ENCODE assay signal across 8 cellular contexts in the genomic region with DNA sequence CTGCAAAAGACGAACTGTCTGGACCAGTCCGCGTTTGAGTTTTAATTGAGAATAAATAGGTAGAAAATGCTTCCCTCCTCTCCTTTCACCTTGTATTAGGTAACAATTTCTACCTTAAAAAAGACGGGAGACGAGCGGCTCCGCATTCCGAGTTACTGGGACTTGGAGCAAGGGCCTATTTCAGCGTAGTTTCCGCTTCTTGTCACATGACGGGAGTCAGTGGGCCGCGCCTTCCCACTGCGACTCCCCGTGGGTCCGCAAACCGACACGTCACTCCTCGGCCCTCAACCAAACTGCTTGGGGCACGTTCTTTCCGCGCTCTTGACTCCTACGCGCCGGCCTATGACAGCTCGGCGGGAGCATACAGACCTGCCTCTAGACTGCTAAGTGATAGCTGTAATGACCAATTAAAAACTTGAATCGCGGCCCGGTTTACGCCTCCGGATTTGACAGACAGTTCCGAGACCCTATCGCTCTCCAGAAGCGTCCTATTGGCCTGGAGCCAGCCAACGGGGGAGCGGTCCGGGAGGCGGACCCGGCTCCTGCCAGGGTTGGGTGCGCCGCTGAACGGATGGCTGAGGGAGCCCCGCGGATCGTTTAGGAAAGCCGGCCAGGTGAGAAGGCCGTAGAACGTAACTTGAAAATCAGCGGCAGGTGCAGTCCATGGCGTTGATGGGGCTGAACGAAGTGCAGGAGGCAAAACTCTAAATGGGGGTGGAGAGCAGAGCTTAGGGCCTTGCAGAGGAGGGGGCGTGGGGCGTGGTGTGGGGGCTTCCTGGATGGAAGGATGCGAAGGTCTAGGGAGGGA. TPM values are rescaled to one million over a fixed set of nuclear protein-coding genes. Genes with fewer than 3 reads are reported as not detected.
DNase-seq lines count a peak whose midpoint lies in the region; ATAC-seq and TF ChIP-seq lines count a peak whose summit lies in the region.

A gene (plus strand): TSS at position 548 of the 808 bp plus-strand sequence. CDS start 3,064 bp downstream, outside the sequence.

- H3K4me1 Mint-ChIP-seq in activated T-helper 2 cell treated with anti-CD3 and anti-CD28 coated beads, Interferon-gamma antibody, Interleukin-2, Interleukin-4, amounts not matched to agents 10 μg/mL and 5 μg/mL and 100 μg/mL, durations not matched to agents 14 hours and 24 hours and 36 hours (ENCODE audit: low read depth) = peaks cover 38% of the 10 kb centered on the region
- H3K4me1 Mint-ChIP-seq in naive thymus-derived CD4-positive, alpha-beta T cell = peaks cover 30 to 62% (median 53%) of the 10 kb centered on the region in 7 donors
- peaks cover 24 to 55% of the 10 kb centered on the region in 2 donors for H3K4me1 Mint-ChIP-seq in stimulated activated naive B cell treated with anti-CD40 and anti-IgM and Interleukin-4, amounts not matched to agents 10 μg/mL and 1 μg/mL and 100 μg/mL, for 72 hours

- H4K20me1 ChIP-seq in fibroblast of lung (ENCODE audit: control insufficient read depth, extremely low read depth, insufficient read depth, low read length) = no peaks in the 10 kb centered on the region

- no peaks in the 10 kb centered on the region for H3K27me3 Mint-ChIP-seq in activated T-helper 2 cell treated with anti-CD3 and anti-CD28 coated beads, Interferon-gamma antibody, Interleukin-2, Interleukin-4, amounts not matched to agents 10 μg/mL and 5 μg/mL and 100 μg/mL, durations not matched to agents 14 hours and 24 hours and 36 hours (ENCODE audit: low read depth)
- H3K27me3 Mint-ChIP-seq in naive thymus-derived CD4-positive, alpha-beta T cell = no peaks in the 10 kb centered on the region
- H3K27me3 Mint-ChIP-seq in stimulated activated naive B cell treated with anti-CD40 and anti-IgM and Interleukin-4, amounts not matched to agents 10 μg/mL and 1 μg/mL and 100 μg/mL, for 72 hours = no peaks in the 10 kb centered on the region

- H3K4me3 ChIP-seq in RWPE2 (ENCODE audit: severe bottlenecking) = peak within 1 kb of the TSS; percentile 72
- peak within 1 kb of the TSS; percentile 86 to 99 (median 94) for H3K4me3 ChIP-seq in fibroblast of lung (replicated peaks in 1 of 4; ENCODE audit: control extremely low read depth in 1 of 4, insufficient read depth in 1 of 4, low read depth in 3 of 4, low read length in 4 of 4)
- peak within 1 kb of the TSS; percentile 94 for H3K4me3 ChIP-seq in naive thymus-derived CD4-positive, alpha-beta T cell (ENCODE audit: low read length)

- POLR2A ChIA-PET in naive thymus-derived CD4-positive, alpha-beta T cell (lab: Charles Lee) = interaction anchor here (0.7 to 6.1 kb wide), 11 partner anchors 9 to 693 kb away, joined by 3 to 104 read pairs (median 6); a partner anchor contains a TSS

- H3K4me1 ChIP-seq in RWPE2 (ENCODE audit: insufficient read depth, poor library complexity, severe bottlenecking) = peaks cover 18% of the 10 kb centered on the region
- peaks cover 7% of the 10 kb centered on the region for H3K4me1 ChIP-seq in fibroblast of lung (ENCODE audit: control insufficient read depth, extremely low read depth, insufficient read depth, low read length)
- H3K4me1 ChIP-seq in naive thymus-derived CD4-positive, alpha-beta T cell (ENCODE audit: control insufficient read depth in 2 of 2, insufficient read depth in 2 of 2, low read length in 2 of 2) = peaks cover 13% of the 10 kb centered on the region in 2 donors

- H3K27me3 ChIP-seq in RWPE2 (ENCODE audit: insufficient read depth, poor library complexity, severe bottlenecking) (no peaks in the 10 kb centered on the region), fibroblast of lung (ENCODE audit: control insufficient read depth, insufficient read depth, low read length) (no peaks in the 10 kb centered on the region)
- H3K27me3 ChIP-seq in naive thymus-derived CD4-positive, alpha-beta T cell (ENCODE audit: control insufficient read depth in 2 of 2, insufficient read depth in 2 of 2, low read length in 2 of 2) = no peaks in the 10 kb centered on the region

- H3K36me3 Mint-ChIP-seq in activated T-helper 2 cell treated with anti-CD3 and anti-CD28 coated beads, Interferon-gamma antibody, Interleukin-2, Interleukin-4, amounts not matched to agents 10 μg/mL and 5 μg/mL and 100 μg/mL, durations not matched to agents 14 hours and 24 hours and 36 hours (ENCODE audit: low read depth) = peaks cover 38% of the 10 kb centered on the region
- H3K36me3 Mint-ChIP-seq in naive thymus-derived CD4-positive, alpha-beta T cell = peaks cover 0 to 7% (median 7%) of the 10 kb centered on the region in 5 donors
- peaks cover 22 to 49% of the 10 kb centered on the region in 2 donors for H3K36me3 Mint-ChIP-seq in stimulated activated naive B cell treated with anti-CD40 and anti-IgM and Interleukin-4, amounts not matched to agents 10 μg/mL and 1 μg/mL and 100 μg/mL, for 72 hours

- H3K36me3 ChIP-seq in RWPE2 (ENCODE audit: low read depth) (peaks cover 36% of the 10 kb centered on the region), fibroblast of lung (ENCODE audit: control insufficient read depth, insufficient read depth, low read length) (peaks cover 2% of the 10 kb centered on the region)
- H3K36me3 ChIP-seq in naive thymus-derived CD4-positive, alpha-beta T cell (ENCODE audit: control insufficient read depth in 2 of 3, insufficient read depth in 3 of 3, low read length in 3 of 3) = peaks cover 2 to 23% (median 10%) of the 10 kb centered on the region in 3 experiments

- peak within 1 kb of the TSS; percentile 99 for H3K9ac ChIP-seq in fibroblast of lung (ENCODE audit: insufficient read depth, low read length)

- peak within 1 kb of the TSS; percentile 92 for H3K27ac Mint-ChIP-seq in activated T-helper 2 cell treated with anti-CD3 and anti-CD28 coated beads, Interferon-gamma antibody, Interleukin-2, Interleukin-4, amounts not matched to agents 10 μg/mL and 5 μg/mL and 100 μg/mL, durations not matched to agents 14 hours and 24 hours and 36 hours
- H3K27ac Mint-ChIP-seq in naive thymus-derived CD4-positive, alpha-beta T cell = peak within 1 kb of the TSS; percentile 94 to 100 (median 99)
- H3K27ac Mint-ChIP-seq in stimulated activated naive B cell treated with anti-CD40 and anti-IgM and Interleukin-4, amounts not matched to agents 10 μg/mL and 1 μg/mL and 100 μg/mL, for 72 hours = peak within 1 kb of the TSS; percentile 100

- H3K9me3 ChIP-seq in RWPE2 (ENCODE audit: severe bottlenecking) (no peaks in the 10 kb centered on the region), fibroblast of lung (ENCODE audit: control insufficient read depth, insufficient read depth, low read depth, low read length) (no peaks in the 10 kb centered on the region)
- no peaks in the 10 kb centered on the region for H3K9me3 ChIP-seq in naive thymus-derived CD4-positive, alpha-beta T cell (ENCODE audit: control insufficient read depth in 2 of 3, low read length in 3 of 3)

- peak; percentile 95 for ATAC-seq in RWPE2 (ENCODE audit: low read depth)
- ATAC-seq in naive thymus-derived CD4-positive, alpha-beta T cell = peak; percentile 96
- peak; percentile 93 to 94 for ATAC-seq in stimulated activated naive B cell treated with anti-CD40 and anti-IgM and Interleukin-4, amounts not matched to agents 10 μg/mL and 1 μg/mL and 100 μg/mL, for 72 hours (replicated peaks)

- H3K79me2 ChIP-seq in fibroblast of lung (ENCODE audit: control insufficient read depth, insufficient read depth, low read length) = peaks cover 43% of the 10 kb centered on the region

- intact Hi-C loops in activated T-helper 2 cell treated with anti-CD3 and anti-CD28 coated beads, Interferon-gamma antibody, Interleukin-2, Interleukin-4, amounts not matched to agents 10 μg/mL and 5 μg/mL and 100 μg/mL, durations not matched to agents 14 hours and 24 hours and 36 hours (cut with micrococcal nuclease) = loop anchor here (1.0 to 10.0 kb wide), 5 partner anchors 22 to 638 kb away; a partner anchor contains a TSS
- intact Hi-C loops in naive thymus-derived CD4-positive, alpha-beta T cell (cut with micrococcal nuclease) = loop anchor here (1.0 to 10.0 kb wide), 18 partner anchors 23 to 970 kb away; a partner anchor contains a TSS

- H3K27ac ChIP-seq in RWPE2 (ENCODE audit: poor library complexity, severe bottlenecking) (peak within 1 kb of the TSS; percentile 72), fibroblast of lung (ENCODE audit: insufficient read depth, low read length) (peak within 1 kb of the TSS; percentile 100)
- H3K27ac ChIP-seq in naive thymus-derived CD4-positive, alpha-beta T cell (ENCODE audit: low read depth, low read length) = peak within 1 kb of the TSS; percentile 95

- DNase-seq in EH (ENCODE audit: low read depth) (peak; percentile 100), H4 (ENCODE audit: low spot score) (peak; percentile 99), LoVo (ENCODE audit: low spot score) (peak; percentile 98), RWPE2 (ENCODE audit: low spot score) (peak; percentile 98), fibroblast of lung (ENCODE audit: low read depth in 2 of 2) (peak; percentile 100)
- DNase-seq in activated T-helper 2 cell treated with anti-CD3 and anti-CD28 coated beads, Interferon-gamma antibody, Interleukin-2, Interleukin-4, amounts not matched to agents 10 μg/mL and 5 μg/mL and 100 μg/mL, durations not matched to agents 14 hours and 24 hours and 36 hours (ENCODE audit: low spot score) = peak; percentile 97
- DNase-seq in naive thymus-derived CD4-positive, alpha-beta T cell = peak; percentile 94 to 99 (median 99)
- DNase-seq in stimulated activated naive B cell treated with anti-CD40 and anti-IgM and Interleukin-4, amounts not matched to agents 10 μg/mL and 1 μg/mL and 100 μg/mL, for 72 hours = peak; percentile 99

- no peaks in the 10 kb centered on the region for H3K9me3 Mint-ChIP-seq in activated T-helper 2 cell treated with anti-CD3 and anti-CD28 coated beads, Interferon-gamma antibody, Interleukin-2, Interleukin-4, amounts not matched to agents 10 μg/mL and 5 μg/mL and 100 μg/mL, durations not matched to agents 14 hours and 24 hours and 36 hours
- H3K9me3 Mint-ChIP-seq in naive thymus-derived CD4-positive, alpha-beta T cell = peaks cover 0 to 2% (median 0%) of the 10 kb centered on the region in 11 donors
- no peaks in the 10 kb centered on the region for H3K9me3 Mint-ChIP-seq in stimulated activated naive B cell treated with anti-CD40 and anti-IgM and Interleukin-4, amounts not matched to agents 10 μg/mL and 1 μg/mL and 100 μg/mL, for 72 hours

- H3K4me2 ChIP-seq in fibroblast of lung (ENCODE audit: extremely low read depth, insufficient read depth, low read length) = peak within 1 kb of the TSS; percentile 100

- TF ChIP-seq CTCF in RWPE2 (IDR thresholded peaks at IDR 0.05; ENCODE audit: poor library complexity, severe bottlenecking) (no peak), fibroblast of lung (conservative IDR thresholded peaks at IDR 0.05 in 1 of 2, IDR thresholded peaks at IDR 0.05 in 1 of 2; ENCODE audit: low read depth in 1 of 2, low read length in 2 of 2) (no peak)

- peak within 1 kb of the TSS; percentile 99 for H3K4me3 Mint-ChIP-seq in activated T-helper 2 cell treated with anti-CD3 and anti-CD28 coated beads, Interferon-gamma antibody, Interleukin-2, Interleukin-4, amounts not matched to agents 10 μg/mL and 5 μg/mL and 100 μg/mL, durations not matched to agents 14 hours and 24 hours and 36 hours (ENCODE audit: low read depth)
- H3K4me3 Mint-ChIP-seq in naive thymus-derived CD4-positive, alpha-beta T cell = peak within 1 kb of the TSS; percentile 88 to 99 (median 96)
- H3K4me3 Mint-ChIP-seq in stimulated activated naive B cell treated with anti-CD40 and anti-IgM and Interleukin-4, amounts not matched to agents 10 μg/mL and 1 μg/mL and 100 μg/mL, for 72 hours = peak within 1 kb of the TSS; percentile 93 to 100

- CTCF ChIA-PET in naive thymus-derived CD4-positive, alpha-beta T cell (lab: Charles Lee) = interaction anchor here (0.6 to 0.9 kb wide), 2 partner anchors 23 to 172 kb away, joined by 3 to 5 read pairs; a partner anchor contains a TSS

- peak within 1 kb of the TSS; percentile 69 for H2AFZ ChIP-seq in fibroblast of lung (ENCODE audit: low read length)

RNA-seq across cellular contexts. Expression of the gene that starts here (rescaled TPM):
- 270 and 340 TPM in 2 replicates for total RNA-seq in H4 (2014; rRNA removed; shearing (Covaris generic))
- 187 and 198 TPM in 2 replicates for total RNA-seq in activated T-helper 2 cell treated with anti-CD3 and anti-CD28 coated beads, Interferon-gamma antibody, Interleukin-2, Interleukin-4, amounts not matched to agents 10 μg/mL and 5 μg/mL and 100 μg/mL, durations not matched to agents 14 hours and 24 hours and 36 hours
- 188 and 257 TPM in 2 replicates for total RNA-seq in fibroblast of lung
- 342 and 375 TPM in 2 replicates for polyA plus RNA-seq in fibroblast of lung
- 204 and 239 TPM in 2 replicates for polyA plus RNA-seq in fibroblast of lung (2012)
- 527 and 675 TPM in 2 replicates for polyA minus RNA-seq in fibroblast of lung (ENCODE audit: low replicate concordance)
- 100 to 1,000 TPM in 1 of 5 experiments, 10 to 100 TPM in 4; 39.6 to 153 (median 84.5) TPM for total RNA-seq in naive thymus-derived CD4-positive, alpha-beta T cell
- 10 to 100 TPM; 27.3 to 60.6 TPM for polyA plus RNA-seq in naive thymus-derived CD4-positive, alpha-beta T cell

Comparison
In these comparisons a context has a peak if more than half of its experiments do, and no peak if none do; other contexts are left out.
1. Peak in every context shown above with its lines: DNase-seq, ATAC-seq, H3K4me3 ChIP-seq and H3K27ac ChIP-seq.